In genomic region chr10:14571866-14572507, GRCh38 we compare ENCODE assay signal across 8 cellular contexts.
DNase-seq lines count a peak whose midpoint lies in the region; ATAC-seq and TF ChIP-seq lines count a peak whose summit lies in the region.

No MANE protein-coding gene starts in this region.

- ATAC-seq in GM19035 (IDR thresholded peaks at IDR 0.05; ENCODE audit: unreplicated experiment) (peak; percentile 70), HG03432 (IDR thresholded peaks at IDR 0.05; ENCODE audit: unreplicated experiment) (peak; percentile 90), gastrocnemius medialis (no peak)

- no peak overlapping the region for H3K27ac ChIP-seq in gastrocnemius medialis

- TF ChIP-seq CTCF in fibroblast of the aortic adventitia (IDR thresholded peaks at IDR 0.05; ENCODE audit: insufficient read depth, low read length) (no peak), gastrocnemius medialis (IDR thresholded peaks at IDR 0.05 in 4 of 5, conservative IDR thresholded peaks at IDR 0.05 in 1 of 5) (no peak)

- no peaks in the 10 kb centered on the region for H3K36me3 ChIP-seq in gastrocnemius medialis

- H3K4me1 Mint-ChIP-seq in activated T-cell treated with anti-CD3 and anti-CD28 coated beads, Interleukin-2, amount 50 U/mL, for 24 hours (ENCODE audit: low read depth): peaks cover 91% of the 10 kb centered on the region

- peak overlapping the region; percentile 96 for H3K27ac Mint-ChIP-seq in activated T-cell treated with anti-CD3 and anti-CD28 coated beads, Interleukin-2, amount 50 U/mL, for 24 hours

- H3K9me3 Mint-ChIP-seq in activated T-cell treated with anti-CD3 and anti-CD28 coated beads, Interleukin-2, amount 50 U/mL, for 24 hours: no peaks in the 10 kb centered on the region

- H3K9me3 ChIP-seq in gastrocnemius medialis: no peaks in the 10 kb centered on the region

- H3K4me1 ChIP-seq in gastrocnemius medialis: no peaks in the 10 kb centered on the region

- peak; percentile 71 for DNase-seq in activated T-cell treated with anti-CD3 and anti-CD28 coated beads, Interleukin-2, amount 50 U/mL, for 24 hours
- peak; percentile 40 for DNase-seq in fibroblast of the aortic adventitia (ENCODE audit: low read depth)
- peak in 3 of 4 experiments; percentile 25 to 38 (median 37) for DNase-seq in stimulated activated CD4-positive, alpha-beta T cell treated with anti-CD3 and anti-CD28 coated beads, Interleukin-1b, Interleukin-23, amount 100 ng/mL, for 24 hours (ENCODE audit: low read depth in 4 of 4, low spot score in 1 of 4)
- no peak for DNase-seq in SK-N-DZ (ENCODE audit: low spot score)
- DNase-seq in gastrocnemius medialis: no peak
- DNase-seq in NCI-H526 (lab: John Stamatoyannopoulos, UW): no peak

- intact Hi-C loops in gastrocnemius medialis (cut with DNase I; ENCODE audit: low total_unique reads): no loop called here

- TF ChIP-seq POLR2A in gastrocnemius medialis (IDR thresholded peaks at IDR 0.05): no peak

- peaks cover 77% of the 10 kb centered on the region for H3K36me3 Mint-ChIP-seq in activated T-cell treated with anti-CD3 and anti-CD28 coated beads, Interleukin-2, amount 50 U/mL, for 24 hours (ENCODE audit: low read depth)

- H3K27me3 Mint-ChIP-seq in activated T-cell treated with anti-CD3 and anti-CD28 coated beads, Interleukin-2, amount 50 U/mL, for 24 hours: no peaks in the 10 kb centered on the region

- no peak overlapping the region for H3K4me3 ChIP-seq in fibroblast of the aortic adventitia (ENCODE audit: low read depth, low read length)
- H3K4me3 ChIP-seq in gastrocnemius medialis: no peak overlapping the region

- in situ Hi-C loops in gastrocnemius medialis (cut with MboI; ENCODE audit: low sequenced_read_pairs in 4 of 4): no loop called here

- H3K27me3 ChIP-seq in gastrocnemius medialis: no peaks in the 10 kb centered on the region

- H3K4me3 Mint-ChIP-seq in activated T-cell treated with anti-CD3 and anti-CD28 coated beads, Interleukin-2, amount 50 U/mL, for 24 hours: peak overlapping the region; percentile 71

Comparison
In these comparisons a context has a peak if more than half of its experiments do, and no peak if none do; other contexts are left out.
1. ATAC-seq: peak in GM19035 (single experiment) and HG03432 (single experiment); none in gastrocnemius medialis (0 of 2).
2. DNase-seq: peak in activated T-cell treated with anti-CD3 and anti-CD28 coated beads, Interleukin-2, amount 50 U/mL, for 24 hours (single experiment), fibroblast of the aortic adventitia (single experiment) and stimulated activated CD4-positive, alpha-beta T cell treated with anti-CD3 and anti-CD28 coated beads, Interleukin-1b, Interleukin-23, amount 100 ng/mL, for 24 hours (3 of 4); none in SK-N-DZ (single experiment), gastrocnemius medialis (0 of 2) and NCI-H526 (0 of 2).